Comparison of ENCODE assay signal across 27 cellular contexts in genomic region chr12:79629561-79629960, GRCh38.
"Had no signal": no experiment of that assay in that cellular context is flagged by ENCODE, and none has a peak within 500 bp of the region (broad histone marks: within the 10 kb centered on the region; RNA-seq: fewer than 3 reads in every experiment).

No MANE protein-coding gene starts in this region.

- H3K36me3 ChIP-seq: gastroesophageal sphincter, heart left ventricle, left ventricle myocardium inferior, lower lobe of right lung had no signal

- ATAC-seq: effector memory CD8-positive, alpha-beta T cell; esophagus mucosa; foreskin keratinocyte; gastroesophageal sphincter; heart left ventricle; left colon; left lobe of liver; lower lobe of right lung; naive thymus-derived CD4-positive, alpha-beta T cell; natural killer cell had no signal

- DNase-seq: dermis blood vessel endothelial cell; dorsolateral prefrontal cortex; effector CD8-positive, alpha-beta T cell; effector memory CD8-positive, alpha-beta T cell; endodermal cell; erythroblast; foreskin keratinocyte; heart left ventricle; hypothalamus; immature natural killer cell; islet precursor cell; kidney; kidney glomerular epithelial cell; left colon; left ventricle myocardium inferior; lower lobe of right lung; mesendoderm; midbrain; naive thymus-derived CD4-positive, alpha-beta T cell; natural killer cell had no signal

- H3K4me1 ChIP-seq: heart left ventricle, left ventricle myocardium inferior, lower lobe of right lung had no signal

- H3K4me2 ChIP-seq: hepatocyte had no signal

- H3K9me3 ChIP-seq: gastroesophageal sphincter, lower lobe of right lung had no signal

- H3K36me3 Mint-ChIP-seq: immature natural killer cell; naive thymus-derived CD4-positive, alpha-beta T cell; natural killer cell had no signal

- H2AFZ ChIP-seq: hepatocyte had no signal

- H3K27ac ChIP-seq: coronary artery, dorsolateral prefrontal cortex, epithelial cell of prostate, foreskin keratinocyte, gastroesophageal sphincter, heart left ventricle, hepatocyte, left ventricle myocardium inferior, lower lobe of right lung had no signal

- H3K9me3 Mint-ChIP-seq: natural killer cell had no signal

- H3K4me1 Mint-ChIP-seq: immature natural killer cell; naive thymus-derived CD4-positive, alpha-beta T cell; natural killer cell had no signal

- H3K27me3 ChIP-seq: dorsolateral prefrontal cortex, foreskin keratinocyte, gastroesophageal sphincter, heart left ventricle, hepatocyte had no signal

- H3K4me3 Mint-ChIP-seq: effector memory CD8-positive, alpha-beta T cell; endodermal cell; immature natural killer cell; memory B cell; naive thymus-derived CD4-positive, alpha-beta T cell; natural killer cell had no signal

- H3K27ac Mint-ChIP-seq: effector memory CD8-positive, alpha-beta T cell; endodermal cell; immature natural killer cell; memory B cell; naive thymus-derived CD4-positive, alpha-beta T cell; natural killer cell had no signal

- H3K4me3 ChIP-seq: coronary artery, dorsolateral prefrontal cortex, gastroesophageal sphincter, heart left ventricle, hepatocyte, left ventricle myocardium inferior, lower lobe of right lung had no signal

- H3K27me3 Mint-ChIP-seq: effector memory CD8-positive, alpha-beta T cell; memory B cell; naive thymus-derived CD4-positive, alpha-beta T cell had no signal
